In genomic region chr9:36623280-36623679, GRCh38 we compare ENCODE assay signal across 18 cellular contexts. TPM values are rescaled to one million over a fixed set of nuclear protein-coding genes. Genes with fewer than 3 reads are reported as not detected.
DNase-seq lines count a peak whose midpoint lies in the region; ATAC-seq and TF ChIP-seq lines count a peak whose summit lies in the region.
"Had no signal": no experiment of that assay in that cellular context is flagged by ENCODE, and none has a peak within 500 bp of the region (broad histone marks: within the 10 kb centered on the region; RNA-seq: fewer than 3 reads in every experiment).

No MANE protein-coding gene starts in this region.

- no peaks in the 10 kb centered on the region for H3K27me3 Mint-ChIP-seq in progenitor cell of endocrine pancreas
- H3K27me3 Mint-ChIP-seq in CD4-positive, alpha-beta memory T cell = no peaks in the 10 kb centered on the region
- H3K27me3 Mint-ChIP-seq: activated CD4-positive, alpha-beta T cell treated with anti-CD3 and anti-CD28 coated beads for 36 hours had no signal

- TF ChIP-seq CTCF in epithelial cell of esophagus (IDR thresholded peaks at IDR 0.05; ENCODE audit: insufficient read depth, low read depth, low read length, missing control alignments) (no peak), progenitor cell of endocrine pancreas (IDR thresholded peaks at IDR 0.05; ENCODE audit: unreplicated experiment) (no peak)

- no peak overlapping the region for H3K4me3 Mint-ChIP-seq in progenitor cell of endocrine pancreas (ENCODE audit: low read depth)
- no peak overlapping the region for H3K4me3 Mint-ChIP-seq in CD4-positive, alpha-beta memory T cell
- H3K4me3 Mint-ChIP-seq: activated CD4-positive, alpha-beta T cell treated with anti-CD3 and anti-CD28 coated beads for 36 hours; endodermal cell had no signal

- CTCF ChIA-PET in CD4-positive, alpha-beta memory T cell (lab: Charles Lee; ENCODE audit: partially characterized antibody) = interaction anchor here (1.0 to 2.2 kb wide), 2 partner anchors 17 to 41 kb away, joined by 3 to 4 read pairs; no protein-coding TSS in a partner anchor

- H3K27ac ChIP-seq in CD4-positive, alpha-beta memory T cell (ENCODE audit: low read depth, low read length) = no peak overlapping the region
- H3K27ac ChIP-seq: adrenal gland, Peyer's patch had no signal

- no peaks in the 10 kb centered on the region for H3K9me3 ChIP-seq in CD4-positive, alpha-beta memory T cell (ENCODE audit: control insufficient read depth in 1 of 2, low read length in 2 of 2)
- H3K9me3 ChIP-seq: adrenal gland, Peyer's patch had no signal

- POLR2A ChIA-PET in CD4-positive, alpha-beta memory T cell (lab: Charles Lee; ENCODE audit: partially characterized antibody) = no interaction called here

- H3K9me3 Mint-ChIP-seq in progenitor cell of endocrine pancreas (ENCODE audit: low read depth) = no peaks in the 10 kb centered on the region
- no peaks in the 10 kb centered on the region for H3K9me3 Mint-ChIP-seq in CD4-positive, alpha-beta memory T cell
- H3K9me3 Mint-ChIP-seq: endodermal cell had no signal

- H3K36me3 Mint-ChIP-seq in progenitor cell of endocrine pancreas (ENCODE audit: insufficient read depth) = no peaks in the 10 kb centered on the region
- H3K36me3 Mint-ChIP-seq in CD4-positive, alpha-beta memory T cell = no peaks in the 10 kb centered on the region

- no peaks in the 10 kb centered on the region for H3K4me1 ChIP-seq in CD4-positive, alpha-beta memory T cell (ENCODE audit: insufficient read depth, low read length)
- H3K4me1 ChIP-seq: Peyer's patch had no signal

- ATAC-seq in HG03159 (IDR thresholded peaks at IDR 0.05; ENCODE audit: unreplicated experiment) = no peak
- ATAC-seq: activated CD4-positive, alpha-beta T cell treated with anti-CD3 and anti-CD28 coated beads for 36 hours had no signal

- DNase-seq in Daoy (ENCODE audit: low read depth) (peak; percentile 11), M059J (ENCODE audit: low read depth) (peak; percentile 57), epithelial cell of esophagus (ENCODE audit: low read depth) (peak; percentile 55), kidney tubule cell (ENCODE audit: low spot score) (peak; percentile 49), GOT3 (lab: John Stamatoyannopoulos, UW) (no peak), progenitor cell of endocrine pancreas (ENCODE audit: low spot score, unreplicated experiment) (no peak)
- no peak for DNase-seq in CD4-positive, alpha-beta memory T cell
- DNase-seq: activated CD4-positive, alpha-beta T cell treated with anti-CD3 and anti-CD28 coated beads for 36 hours; AML-193; Calu3; endodermal cell; NCI-H146; occipital lobe; Peyer's patch; stimulated activated CD4-positive, alpha-beta T cell treated with anti-CD3 and anti-CD28 coated beads, Interleukin-4, amount 100 ng/mL, for 1 hour; T1000 had no signal

- H3K27me3 ChIP-seq in CD4-positive, alpha-beta memory T cell (ENCODE audit: insufficient read depth, low read length) = no peaks in the 10 kb centered on the region
- H3K27me3 ChIP-seq: adrenal gland, Peyer's patch had no signal

- no peak overlapping the region for H3K27ac Mint-ChIP-seq in progenitor cell of endocrine pancreas
- H3K27ac Mint-ChIP-seq in CD4-positive, alpha-beta memory T cell = no peak overlapping the region
- H3K27ac Mint-ChIP-seq: activated CD4-positive, alpha-beta T cell treated with anti-CD3 and anti-CD28 coated beads for 36 hours; endodermal cell had no signal

- intact Hi-C loops in CD4-positive, alpha-beta memory T cell (cut with micrococcal nuclease) = no loop called here

- no peaks in the 10 kb centered on the region for H3K36me3 ChIP-seq in CD4-positive, alpha-beta memory T cell (ENCODE audit: insufficient read depth, low read length)
- H3K36me3 ChIP-seq: adrenal gland, Peyer's patch had no signal

- H3K4me3 ChIP-seq in epithelial cell of esophagus (ENCODE audit: low read length) = no peak overlapping the region
- no peak overlapping the region for H3K4me3 ChIP-seq in CD4-positive, alpha-beta memory T cell (ENCODE audit: low read length in 2 of 2)
- H3K4me3 ChIP-seq: adrenal gland, Peyer's patch had no signal

- no peaks in the 10 kb centered on the region for H3K4me1 Mint-ChIP-seq in progenitor cell of endocrine pancreas (ENCODE audit: low read depth)
- H3K4me1 Mint-ChIP-seq in CD4-positive, alpha-beta memory T cell = peaks cover 0 to 4% (median 0%) of the 10 kb centered on the region in 4 donors
- H3K4me1 Mint-ChIP-seq: activated CD4-positive, alpha-beta T cell treated with anti-CD3 and anti-CD28 coated beads for 36 hours had no signal

RNA-seq across cellular contexts. Expression of gene MELK, which starts 50.6 kb away (rescaled TPM):
- 102 and 126 TPM in 2 replicates for total RNA-seq in Daoy (2014; rRNA removed; shearing (Covaris generic))
- total RNA-seq in M059J (2014; rRNA removed; shearing (Covaris generic)) = 121 and 124 TPM in 2 replicates
- total RNA-seq in progenitor cell of endocrine pancreas = 24.0 and 27.9 TPM in 2 replicates
- total RNA-seq in CD4-positive, alpha-beta memory T cell = under 1 TPM; 0.19 to 0.38 TPM
- under 1 TPM in 1 of 2 donors, not detected in 1; 0.16 TPM for polyA plus RNA-seq in CD4-positive, alpha-beta memory T cell

Comparison
In these comparisons a context has a peak if more than half of its experiments do, and no peak if none do; other contexts are left out.
1. DNase-seq: peak in Daoy (single experiment), M059J (single experiment), epithelial cell of esophagus (single experiment) and kidney tubule cell (single experiment); none in GOT3 (single experiment), progenitor cell of endocrine pancreas (single experiment) and CD4-positive, alpha-beta memory T cell (0 of 5).
2. RNA of gene MELK, which starts 50.6 kb away (total RNA-seq): 121 to 124 TPM in M059J, 102 to 126 TPM in Daoy and 24.0 to 27.9 TPM in progenitor cell of endocrine pancreas; 0.19 to 0.38 TPM in CD4-positive, alpha-beta memory T cell; every median in the first group is over 10 times any median in the second.